11 cellular contexts compared by ENCODE assay signal in the genomic region with DNA sequence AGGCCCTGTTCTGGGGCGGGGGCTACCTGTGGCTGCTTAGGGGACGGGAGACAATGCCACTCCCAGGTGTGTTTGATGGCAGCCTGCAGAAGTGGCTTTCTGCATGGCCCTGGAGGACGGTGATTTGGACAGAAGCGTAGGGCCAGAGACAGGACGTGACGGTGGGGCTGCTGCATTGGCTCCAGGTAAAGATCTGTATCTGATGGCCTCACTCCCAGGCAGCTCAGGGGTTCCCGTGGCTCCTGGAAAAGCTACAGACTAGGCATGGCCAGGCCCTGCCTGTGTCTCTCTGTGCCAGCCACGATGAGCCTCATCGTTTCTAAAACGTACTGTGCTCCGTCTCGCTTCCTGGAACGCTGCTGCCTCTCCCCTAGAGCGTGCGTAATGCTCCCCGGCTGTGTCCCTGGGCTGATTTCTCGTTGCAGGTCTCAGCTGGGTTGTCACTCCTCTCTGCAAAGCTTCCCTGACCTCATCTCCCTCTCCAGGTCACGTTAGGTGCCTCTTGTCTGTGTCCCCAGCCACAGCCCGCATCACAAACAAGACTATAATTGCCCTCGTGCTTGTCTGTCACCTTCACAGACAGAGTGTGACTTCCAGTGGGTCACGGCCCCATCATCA. TPM values are rescaled to one million over a fixed set of nuclear protein-coding genes. Genes with fewer than 3 reads are reported as not detected.
DNase-seq lines count a peak whose midpoint lies in the region; ATAC-seq and TF ChIP-seq lines count a peak whose summit lies in the region.
"Had no signal": no experiment of that assay in that cellular context is flagged by ENCODE, and none has a peak within 500 bp of the region (broad histone marks: within the 10 kb centered on the region; RNA-seq: fewer than 3 reads in every experiment).

No MANE protein-coding gene starts in this region.

- POLR2A ChIA-PET in OCI-LY7 (lab: Charles Lee): interaction anchor here (0.6 to 1.1 kb wide), 5 partner anchors 8 to 366 kb away, joined by 3 read pairs; no protein-coding TSS in a partner anchor

- no peak for ATAC-seq in GM19452 (IDR thresholded peaks at IDR 0.05; ENCODE audit: unreplicated experiment)

- H3K79me2 ChIP-seq in OCI-LY7 (ENCODE audit: insufficient read depth, low read depth, low read length): no peaks in the 10 kb centered on the region

- H3K4me1 ChIP-seq in OCI-LY7 (ENCODE audit: insufficient read depth, low read length, poor library complexity, severe bottlenecking): peaks cover 47% of the 10 kb centered on the region

- H3K36me3 ChIP-seq in OCI-LY7 (ENCODE audit: insufficient read depth, low read length): no peaks in the 10 kb centered on the region
- H3K36me3 ChIP-seq: Peyer's patch had no signal

- no peaks in the 10 kb centered on the region for H3K9me2 ChIP-seq in OCI-LY7 (ENCODE audit: insufficient read depth, low read length)

- no peak for TF ChIP-seq CTCF in OCI-LY7 (conservative IDR thresholded peaks at IDR 0.05; ENCODE audit: low read length)
- TF ChIP-seq CTCF in coronary artery (IDR thresholded peaks at IDR 0.05): no peak

- CTCF ChIA-PET in OCI-LY7 (lab: Charles Lee; ENCODE audit: unreplicated experiment): interaction anchor here (0.6 kb wide), 1 partner anchor 10 kb away, joined by 4 read pairs; no protein-coding TSS in a partner anchor

- H3K9me3 ChIP-seq in OCI-LY7 (ENCODE audit: low read length): no peaks in the 10 kb centered on the region
- H3K9me3 ChIP-seq: Peyer's patch had no signal

- H3K4me3 ChIP-seq in OCI-LY7 (ENCODE audit: low read depth, low read length, poor library complexity, severe bottlenecking) (peak overlapping the region; percentile 28), coronary artery (no peak overlapping the region)
- H3K4me3 ChIP-seq: Peyer's patch had no signal

- H3K27ac ChIP-seq in OCI-LY7 (ENCODE audit: low read depth, low read length, poor library complexity, severe bottlenecking) (peak overlapping the region; percentile 36), epithelial cell of prostate (peak overlapping the region; percentile 43), coronary artery (no peak overlapping the region)
- H3K27ac ChIP-seq: WERI-Rb-1 had no signal

- DNase-seq in OCI-LY7 (ENCODE audit: low spot score) (peak; percentile 56), epithelial cell of prostate (ENCODE audit: low read depth, low spot score) (no peak), mucosa of gallbladder (ENCODE audit: low spot score) (peak; percentile 54), superior temporal gyrus (ENCODE audit: extremely low spot score) (peak; percentile 70), coronary artery (ENCODE audit: low spot score) (no peak), NOMO-1 treated with dmso at 0.1 percent for 144 hours (lab: John Stamatoyannopoulos, UW; ENCODE audit: unreplicated experiment) (no peak)
- DNase-seq in effector CD4-positive, alpha-beta T cell: no peak
- DNase-seq: stimulated activated CD4-positive, alpha-beta T cell treated with anti-CD3 and anti-CD28 coated beads, Interleukin-2, amount 100 ng/mL, for 48 hours; WERI-Rb-1 had no signal

- peak overlapping the region; percentile 61 for H3K4me2 ChIP-seq in OCI-LY7 (ENCODE audit: low read length)

- intact Hi-C loops in OCI-LY7 (cut with micrococcal nuclease; ENCODE audit: unreplicated experiment): loop anchor here (5.0 to 10.0 kb wide), 3 partner anchors 196 to 364 kb away; a partner anchor contains a TSS

- no TSS peak for BruUV-seq in OCI-LY7 (replicated peaks; lab: Mats Ljungman, UMichigan)

- no peaks in the 10 kb centered on the region for H4K20me1 ChIP-seq in OCI-LY7 (ENCODE audit: insufficient read depth, low read length)

- peak overlapping the region; percentile 60; the same call in 1 of the 2 replicates for H2AFZ ChIP-seq in OCI-LY7 (ENCODE audit: low read length)

RNA-seq across cellular contexts. Expression of a gene that starts 12.6 kb away (rescaled TPM):
- total RNA-seq in OCI-LY7 (2014; rRNA removed; shearing (Covaris generic)): 4.2 and 4.4 TPM in 2 replicates
- 29.7 and 34.3 TPM in 2 replicates for total RNA-seq in OCI-LY7 (2022)
- 28.9 TPM for total RNA-seq in mucosa of gallbladder

Comparison
In these comparisons a context has a peak if more than half of its experiments do, and no peak if none do; other contexts are left out.
1. DNase-seq: peak in OCI-LY7 (single experiment), mucosa of gallbladder (single experiment) and superior temporal gyrus (single experiment); none in epithelial cell of prostate (single experiment), effector CD4-positive, alpha-beta T cell (single experiment), coronary artery (single experiment) and NOMO-1 treated with dmso at 0.1 percent for 144 hours (single experiment).
2. H3K27ac ChIP-seq: peak in OCI-LY7 (single experiment) and epithelial cell of prostate (single experiment); none in coronary artery (0 of 2).